In the genomic region with DNA sequence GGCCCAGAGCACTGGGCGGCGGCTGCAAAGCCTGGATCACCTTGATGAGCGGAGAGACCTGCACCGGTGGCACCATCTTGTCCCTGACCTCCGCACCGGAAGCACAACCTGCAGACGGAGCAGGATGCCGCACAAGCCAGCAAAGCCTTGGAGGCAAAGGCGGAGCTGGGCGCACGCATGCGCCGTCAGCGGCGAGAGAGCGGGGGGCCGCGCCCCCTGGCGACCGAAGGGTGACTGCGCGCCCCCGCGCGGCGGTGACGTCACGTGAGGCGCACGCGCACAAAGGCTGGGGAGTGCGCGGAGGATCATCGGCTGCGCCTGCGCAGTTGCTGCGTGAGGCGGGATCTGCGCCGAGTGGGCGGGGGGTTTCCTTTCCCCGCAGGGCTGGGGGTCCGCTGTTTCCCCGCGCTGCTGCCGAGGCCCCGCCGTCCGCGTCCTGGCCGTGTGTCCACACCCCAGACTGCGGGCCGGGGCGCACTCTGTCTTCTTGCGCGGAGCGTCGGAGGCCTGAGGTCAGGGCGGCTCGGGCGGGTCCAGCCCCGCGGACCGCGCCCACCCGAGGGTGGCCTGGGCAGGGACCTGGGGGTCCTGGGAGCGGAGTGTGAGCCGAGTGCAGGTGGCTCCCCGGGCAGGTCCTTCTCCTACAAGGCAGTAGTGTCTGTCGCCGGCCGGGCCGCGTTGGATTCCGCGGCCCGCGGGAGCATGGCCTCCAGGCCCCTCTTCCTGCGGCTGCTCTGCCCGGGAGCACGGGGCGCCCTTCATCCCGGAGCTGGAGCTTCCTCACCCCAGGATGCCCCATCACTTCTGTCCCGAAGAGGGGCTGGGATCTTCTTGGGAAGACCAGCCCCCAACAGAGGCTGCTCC, we compare ENCODE assay signal across 1 cellular context.
A peak's percentile ranks its signal among the peaks of the same experiment; 100 is the strongest.
TF ChIP-seq lines count a peak whose summit lies in the region.

ATP5ME (minus strand) TSS at position 105 of the 864 bp plus-strand sequence; CDS start at position 76, 29 bp downstream.
A gene with protein sequence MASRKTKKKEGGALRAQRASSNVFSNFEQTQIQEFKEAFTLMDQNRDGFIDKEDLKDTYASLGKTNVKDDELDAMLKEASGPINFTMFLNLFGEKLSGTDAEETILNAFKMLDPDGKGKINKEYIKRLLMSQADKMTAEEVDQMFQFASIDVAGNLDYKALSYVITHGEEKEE (plus strand): TSS at position 371 of the 864 bp plus-strand sequence. CDS start 3,485 bp downstream, outside the sequence.

TF ChIP-seq in HepG2, 621 proteins besides CTCF, POLR2A, EP300 and RAD21 (continues in another document):
- TF ChIP-seq ZNF816 (CRISPR knock-in tag; IDR thresholded peaks at IDR 0.05; ENCODE audit: borderline replicate concordance) (no peak), ZNF264 (CRISPR knock-in tag; IDR thresholded peaks at IDR 0.05) (no peak), ZNF644 (CRISPR knock-in tag; IDR thresholded peaks at IDR 0.05; ENCODE audit: low read depth) (0 out of 2 replicates have a peak, but pooled peaks have one; percentile 15), ZNF710 (CRISPR knock-in tag; IDR thresholded peaks at IDR 0.05; ENCODE audit: borderline replicate concordance) (peak; percentile 54; the same call in 1 of the 2 replicates), U2AF1 (optimal IDR thresholded peaks at IDR 0.05; ENCODE audit: low read depth, low read length) (peak; percentile 63), IRF1 (CRISPR knock-in tag; IDR thresholded peaks at IDR 0.05; ENCODE audit: low read depth) (no peak), NCOA5 (CRISPR knock-in tag; IDR thresholded peaks at IDR 0.05) (no peak), HMG20A (CRISPR knock-in tag; IDR thresholded peaks at IDR 0.05; ENCODE audit: borderline replicate concordance) (no peak), ADNP (CRISPR knock-in tag; IDR thresholded peaks at IDR 0.05) (no peak), ZNF672 (CRISPR knock-in tag; IDR thresholded peaks at IDR 0.05) (no peak), ZFP37 (CRISPR knock-in tag; IDR thresholded peaks at IDR 0.05; ENCODE audit: borderline replicate concordance) (no peak), ZNF782 (CRISPR knock-in tag; IDR thresholded peaks at IDR 0.05; ENCODE audit: borderline replicate concordance) (peak; percentile 60; the same call in 1 of the 2 replicates), MBNL3 (CRISPR knock-in tag; conservative IDR thresholded peaks at IDR 0.05) (no peak), KDM5A (IDR thresholded peaks at IDR 0.05; ENCODE audit: borderline replicate concordance, low read length) (no peak), ATF7-NPFF (CRISPR knock-in tag; IDR thresholded peaks at IDR 0.05; ENCODE audit: low read depth) (no peak), DZIP1 (CRISPR knock-in tag; IDR thresholded peaks at IDR 0.05) (peak; percentile 90; the same call in 1 of the 2 replicates), RBM39 (IDR thresholded peaks at IDR 0.05; ENCODE audit: low read depth, low read length, poor library complexity, severe bottlenecking) (peak; percentile 8), ZNF225 (CRISPR knock-in tag; IDR thresholded peaks at IDR 0.05) (peak; percentile 79), ZNF766 (CRISPR knock-in tag; IDR thresholded peaks at IDR 0.05; ENCODE audit: borderline replicate concordance) (no peak), NONO (IDR thresholded peaks at IDR 0.05) (no peak), NONO (CRISPR knock-in tag; conservative IDR thresholded peaks at IDR 0.05) (peak; percentile 90), DNMT3B (CRISPR knock-in tag; conservative IDR thresholded peaks at IDR 0.05) (no peak), NFKBIZ (CRISPR knock-in tag; IDR thresholded peaks at IDR 0.05) (no peak), CHCHD3 (CRISPR knock-in tag; IDR thresholded peaks at IDR 0.05) (peak; percentile 80; the same call in 1 of the 2 replicates), NFIB (CRISPR knock-in tag; IDR thresholded peaks at IDR 0.05; ENCODE audit: borderline replicate concordance) (no peak), NKX3-1 (CRISPR knock-in tag; IDR thresholded peaks at IDR 0.05) (peak; percentile 67; the same call in 1 of the 2 replicates), IRF9 (CRISPR knock-in tag; IDR thresholded peaks at IDR 0.05; ENCODE audit: borderline replicate concordance) (peak; percentile 93; the same call in 1 of the 2 replicates), NR2C2 (CRISPR knock-in tag; IDR thresholded peaks at IDR 0.05; ENCODE audit: borderline replicate concordance) (peak; percentile 98), REL (CRISPR knock-in tag; conservative IDR thresholded peaks at IDR 0.05) (0 out of 2 replicates have a peak, but pooled peaks have one; percentile 43)
- TF ChIP-seq, protein P1, sequence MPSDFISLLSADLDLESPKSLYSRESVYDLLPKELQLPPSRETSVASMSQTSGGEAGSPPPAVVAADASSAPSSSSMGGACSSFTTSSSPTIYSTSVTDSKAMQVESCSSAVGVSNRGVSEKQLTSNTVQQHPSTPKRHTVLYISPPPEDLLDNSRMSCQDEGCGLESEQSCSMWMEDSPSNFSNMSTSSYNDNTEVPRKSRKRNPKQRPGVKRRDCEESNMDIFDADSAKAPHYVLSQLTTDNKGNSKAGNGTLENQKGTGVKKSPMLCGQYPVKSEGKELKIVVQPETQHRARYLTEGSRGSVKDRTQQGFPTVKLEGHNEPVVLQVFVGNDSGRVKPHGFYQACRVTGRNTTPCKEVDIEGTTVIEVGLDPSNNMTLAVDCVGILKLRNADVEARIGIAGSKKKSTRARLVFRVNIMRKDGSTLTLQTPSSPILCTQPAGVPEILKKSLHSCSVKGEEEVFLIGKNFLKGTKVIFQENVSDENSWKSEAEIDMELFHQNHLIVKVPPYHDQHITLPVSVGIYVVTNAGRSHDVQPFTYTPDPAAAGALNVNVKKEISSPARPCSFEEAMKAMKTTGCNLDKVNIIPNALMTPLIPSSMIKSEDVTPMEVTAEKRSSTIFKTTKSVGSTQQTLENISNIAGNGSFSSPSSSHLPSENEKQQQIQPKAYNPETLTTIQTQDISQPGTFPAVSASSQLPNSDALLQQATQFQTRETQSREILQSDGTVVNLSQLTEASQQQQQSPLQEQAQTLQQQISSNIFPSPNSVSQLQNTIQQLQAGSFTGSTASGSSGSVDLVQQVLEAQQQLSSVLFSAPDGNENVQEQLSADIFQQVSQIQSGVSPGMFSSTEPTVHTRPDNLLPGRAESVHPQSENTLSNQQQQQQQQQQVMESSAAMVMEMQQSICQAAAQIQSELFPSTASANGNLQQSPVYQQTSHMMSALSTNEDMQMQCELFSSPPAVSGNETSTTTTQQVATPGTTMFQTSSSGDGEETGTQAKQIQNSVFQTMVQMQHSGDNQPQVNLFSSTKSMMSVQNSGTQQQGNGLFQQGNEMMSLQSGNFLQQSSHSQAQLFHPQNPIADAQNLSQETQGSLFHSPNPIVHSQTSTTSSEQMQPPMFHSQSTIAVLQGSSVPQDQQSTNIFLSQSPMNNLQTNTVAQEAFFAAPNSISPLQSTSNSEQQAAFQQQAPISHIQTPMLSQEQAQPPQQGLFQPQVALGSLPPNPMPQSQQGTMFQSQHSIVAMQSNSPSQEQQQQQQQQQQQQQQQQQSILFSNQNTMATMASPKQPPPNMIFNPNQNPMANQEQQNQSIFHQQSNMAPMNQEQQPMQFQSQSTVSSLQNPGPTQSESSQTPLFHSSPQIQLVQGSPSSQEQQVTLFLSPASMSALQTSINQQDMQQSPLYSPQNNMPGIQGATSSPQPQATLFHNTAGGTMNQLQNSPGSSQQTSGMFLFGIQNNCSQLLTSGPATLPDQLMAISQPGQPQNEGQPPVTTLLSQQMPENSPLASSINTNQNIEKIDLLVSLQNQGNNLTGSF (CRISPR knock-in tag; IDR thresholded peaks at IDR 0.05): no peak
- TF ChIP-seq, protein P2, sequence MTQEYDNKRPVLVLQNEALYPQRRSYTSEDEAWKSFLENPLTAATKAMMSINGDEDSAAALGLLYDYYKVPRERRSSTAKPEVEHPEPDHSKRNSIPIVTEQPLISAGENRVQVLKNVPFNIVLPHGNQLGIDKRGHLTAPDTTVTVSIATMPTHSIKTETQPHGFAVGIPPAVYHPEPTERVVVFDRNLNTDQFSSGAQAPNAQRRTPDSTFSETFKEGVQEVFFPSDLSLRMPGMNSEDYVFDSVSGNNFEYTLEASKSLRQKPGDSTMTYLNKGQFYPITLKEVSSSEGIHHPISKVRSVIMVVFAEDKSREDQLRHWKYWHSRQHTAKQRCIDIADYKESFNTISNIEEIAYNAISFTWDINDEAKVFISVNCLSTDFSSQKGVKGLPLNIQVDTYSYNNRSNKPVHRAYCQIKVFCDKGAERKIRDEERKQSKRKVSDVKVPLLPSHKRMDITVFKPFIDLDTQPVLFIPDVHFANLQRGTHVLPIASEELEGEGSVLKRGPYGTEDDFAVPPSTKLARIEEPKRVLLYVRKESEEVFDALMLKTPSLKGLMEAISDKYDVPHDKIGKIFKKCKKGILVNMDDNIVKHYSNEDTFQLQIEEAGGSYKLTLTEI (CRISPR knock-in tag; conservative IDR thresholded peaks at IDR 0.05): no peak
- TF ChIP-seq, protein P3, sequence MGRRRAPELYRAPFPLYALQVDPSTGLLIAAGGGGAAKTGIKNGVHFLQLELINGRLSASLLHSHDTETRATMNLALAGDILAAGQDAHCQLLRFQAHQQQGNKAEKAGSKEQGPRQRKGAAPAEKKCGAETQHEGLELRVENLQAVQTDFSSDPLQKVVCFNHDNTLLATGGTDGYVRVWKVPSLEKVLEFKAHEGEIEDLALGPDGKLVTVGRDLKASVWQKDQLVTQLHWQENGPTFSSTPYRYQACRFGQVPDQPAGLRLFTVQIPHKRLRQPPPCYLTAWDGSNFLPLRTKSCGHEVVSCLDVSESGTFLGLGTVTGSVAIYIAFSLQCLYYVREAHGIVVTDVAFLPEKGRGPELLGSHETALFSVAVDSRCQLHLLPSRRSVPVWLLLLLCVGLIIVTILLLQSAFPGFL (CRISPR knock-in tag; IDR thresholded peaks at IDR 0.05): 0 out of 2 replicates have a peak, but pooled peaks have one; percentile 14
- TF ChIP-seq, protein P4, sequence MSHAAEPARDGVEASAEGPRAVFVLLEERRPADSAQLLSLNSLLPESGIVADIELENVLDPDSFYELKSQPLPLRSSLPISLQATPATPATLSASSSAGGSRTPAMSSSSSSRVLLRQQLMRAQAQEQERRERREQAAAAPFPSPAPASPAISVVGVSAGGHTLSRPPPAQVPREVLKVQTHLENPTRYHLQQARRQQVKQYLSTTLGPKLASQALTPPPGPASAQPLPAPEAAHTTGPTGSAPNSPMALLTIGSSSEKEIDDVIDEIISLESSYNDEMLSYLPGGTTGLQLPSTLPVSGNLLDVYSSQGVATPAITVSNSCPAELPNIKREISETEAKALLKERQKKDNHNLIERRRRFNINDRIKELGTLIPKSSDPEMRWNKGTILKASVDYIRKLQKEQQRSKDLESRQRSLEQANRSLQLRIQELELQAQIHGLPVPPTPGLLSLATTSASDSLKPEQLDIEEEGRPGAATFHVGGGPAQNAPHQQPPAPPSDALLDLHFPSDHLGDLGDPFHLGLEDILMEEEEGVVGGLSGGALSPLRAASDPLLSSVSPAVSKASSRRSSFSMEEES (CRISPR knock-in tag; IDR thresholded peaks at IDR 0.05): no peak; the same call in 1 of the 2 replicates
- TF ChIP-seq, protein P5, sequence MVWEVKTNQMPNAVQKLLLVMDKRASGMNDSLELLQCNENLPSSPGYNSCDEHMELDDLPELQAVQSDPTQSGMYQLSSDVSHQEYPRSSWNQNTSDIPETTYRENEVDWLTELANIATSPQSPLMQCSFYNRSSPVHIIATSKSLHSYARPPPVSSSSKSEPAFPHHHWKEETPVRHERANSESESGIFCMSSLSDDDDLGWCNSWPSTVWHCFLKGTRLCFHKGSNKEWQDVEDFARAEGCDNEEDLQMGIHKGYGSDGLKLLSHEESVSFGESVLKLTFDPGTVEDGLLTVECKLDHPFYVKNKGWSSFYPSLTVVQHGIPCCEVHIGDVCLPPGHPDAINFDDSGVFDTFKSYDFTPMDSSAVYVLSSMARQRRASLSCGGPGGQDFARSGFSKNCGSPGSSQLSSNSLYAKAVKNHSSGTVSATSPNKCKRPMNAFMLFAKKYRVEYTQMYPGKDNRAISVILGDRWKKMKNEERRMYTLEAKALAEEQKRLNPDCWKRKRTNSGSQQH (CRISPR knock-in tag; IDR thresholded peaks at IDR 0.05; ENCODE audit: low read depth): no peak; the same call in 1 of the 2 replicates
